In the genomic region with DNA sequence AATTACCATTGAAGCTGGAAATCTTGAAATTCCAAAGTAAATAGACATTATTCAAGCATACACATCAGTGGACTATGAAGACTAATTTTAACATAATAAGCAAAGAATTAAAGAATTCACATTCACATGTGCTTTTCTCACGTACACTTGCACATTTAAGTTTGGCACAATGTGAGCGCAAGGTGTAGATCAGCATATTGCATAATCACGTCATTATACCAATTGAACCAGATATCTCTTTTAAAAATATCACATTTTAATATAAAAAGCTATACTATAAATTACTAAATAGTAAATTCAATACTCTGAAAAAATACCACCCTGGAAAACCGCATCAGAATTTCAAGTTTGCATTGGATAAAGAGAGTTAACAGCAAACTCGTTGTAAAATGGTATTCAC, we compare ENCODE assay signal across 2 cellular contexts.
TF ChIP-seq lines count a peak whose summit lies in the region.

No MANE protein-coding gene starts in this region.

TF ChIP-seq in HepG2, 621 proteins besides CTCF, POLR2A, EP300 and RAD21 (continued from another document):
- TF ChIP-seq KLF9 (CRISPR knock-in tag; IDR thresholded peaks at IDR 0.05; ENCODE audit: low read depth): no peak

TF ChIP-seq in K562, 482 proteins besides CTCF, POLR2A, EP300 and RAD21:
- peak; percentile 21; the same call in 1 of the 2 replicates for TF ChIP-seq CEBPB (tag; IDR thresholded peaks at IDR 0.05)
- no peak for TF ChIP-seq TGIF2 (CRISPR knock-in tag; IDR thresholded peaks at IDR 0.05)
- TF ChIP-seq, protein P1, sequence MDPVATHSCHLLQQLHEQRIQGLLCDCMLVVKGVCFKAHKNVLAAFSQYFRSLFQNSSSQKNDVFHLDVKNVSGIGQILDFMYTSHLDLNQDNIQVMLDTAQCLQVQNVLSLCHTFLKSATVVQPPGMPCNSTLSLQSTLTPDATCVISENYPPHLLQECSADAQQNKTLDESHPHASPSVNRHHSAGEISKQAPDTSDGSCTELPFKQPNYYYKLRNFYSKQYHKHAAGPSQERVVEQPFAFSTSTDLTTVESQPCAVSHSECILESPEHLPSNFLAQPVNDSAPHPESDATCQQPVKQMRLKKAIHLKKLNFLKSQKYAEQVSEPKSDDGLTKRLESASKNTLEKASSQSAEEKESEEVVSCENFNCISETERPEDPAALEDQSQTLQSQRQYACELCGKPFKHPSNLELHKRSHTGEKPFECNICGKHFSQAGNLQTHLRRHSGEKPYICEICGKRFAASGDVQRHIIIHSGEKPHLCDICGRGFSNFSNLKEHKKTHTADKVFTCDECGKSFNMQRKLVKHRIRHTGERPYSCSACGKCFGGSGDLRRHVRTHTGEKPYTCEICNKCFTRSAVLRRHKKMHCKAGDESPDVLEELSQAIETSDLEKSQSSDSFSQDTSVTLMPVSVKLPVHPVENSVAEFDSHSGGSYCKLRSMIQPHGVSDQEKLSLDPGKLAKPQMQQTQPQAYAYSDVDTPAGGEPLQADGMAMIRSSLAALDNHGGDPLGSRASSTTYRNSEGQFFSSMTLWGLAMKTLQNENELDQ (CRISPR knock-in tag; IDR thresholded peaks at IDR 0.05; ENCODE audit: borderline replicate concordance): no peak
- TF ChIP-seq HNRNPH1 (optimal IDR thresholded peaks at IDR 0.05; ENCODE audit: low read depth, low read length): no peak
- no peak for TF ChIP-seq PCBP1 (IDR thresholded peaks at IDR 0.05; ENCODE audit: low read depth, low read length, poor library complexity, severe bottlenecking)
- TF ChIP-seq KHSRP (IDR thresholded peaks at IDR 0.05): no peak
- TF ChIP-seq CEBPG (CRISPR knock-in tag; IDR thresholded peaks at IDR 0.05): no peak
- TF ChIP-seq CEBPG (tag; conservative IDR thresholded peaks at IDR 0.05 in 1 of 2, IDR thresholded peaks at IDR 0.05 in 1 of 2): peak in 1 of 2 experiments; percentile 62; a peak in 2 of 4 replicates
TF ChIP-seq in K562: peak in this region for 2.
